Comparison of ENCODE assay signal across 8 cellular contexts in the genomic region with DNA sequence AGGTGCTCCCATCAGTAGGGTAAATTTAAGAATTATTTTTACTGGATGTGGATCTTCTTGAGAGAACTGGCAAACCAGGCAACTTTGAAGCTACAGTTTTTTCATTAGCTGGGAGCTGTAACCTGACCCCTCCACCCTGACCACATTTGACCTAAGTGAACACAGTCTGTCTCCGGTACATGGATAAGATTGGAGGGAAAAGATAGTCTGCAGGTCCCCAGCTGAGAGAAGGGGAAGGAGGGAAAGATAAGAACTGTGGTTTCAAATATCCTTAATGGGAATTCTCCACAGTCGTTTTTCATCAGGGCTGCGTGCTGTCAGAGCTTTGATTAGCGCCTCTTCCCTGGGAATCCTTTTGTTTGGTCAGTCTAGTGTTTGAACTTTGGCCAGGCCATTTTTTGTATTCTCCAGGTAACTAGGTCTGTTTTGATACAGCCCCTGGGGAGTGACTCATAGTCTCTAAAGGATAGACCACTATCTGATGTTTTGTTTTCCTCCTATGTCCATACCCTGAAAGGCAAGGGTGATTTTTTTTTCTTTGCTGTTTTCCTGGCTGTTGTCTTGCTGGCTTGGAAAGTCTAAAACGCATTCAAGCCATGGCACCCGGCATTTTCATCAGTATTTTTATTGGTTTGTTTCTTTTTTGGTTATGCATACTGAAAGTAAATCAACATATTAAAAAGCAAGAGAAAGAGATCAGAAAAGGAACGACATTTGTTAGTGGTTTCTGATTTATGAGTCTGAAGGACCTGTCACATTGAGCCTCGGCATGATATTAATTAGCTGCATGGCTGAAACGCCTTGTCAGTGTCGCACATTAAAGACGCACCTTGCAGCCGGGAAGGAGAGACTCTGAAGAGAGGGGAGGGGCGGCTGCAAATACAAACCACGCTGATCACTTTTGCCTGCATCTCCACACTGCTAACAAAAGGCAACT.
DNase-seq lines count a peak whose midpoint lies in the region; ATAC-seq and TF ChIP-seq lines count a peak whose summit lies in the region.

No MANE protein-coding gene starts in this region.

- no peak for TF ChIP-seq POLR2A in lower leg skin (IDR thresholded peaks at IDR 0.05)

- DNase-seq in DMS79 (lab: John Stamatoyannopoulos, UW) (peak; percentile 9), NCI-H1092 (lab: John Stamatoyannopoulos, UW) (peak; percentile 23), SW480 (ENCODE audit: low spot score) (peak; percentile 89), kidney glomerular epithelial cell (lab: John Stamatoyannopoulos, UW) (peak; percentile 79), lower leg skin (ENCODE audit: low spot score in 2 of 2) (no peak), AG08395 (ENCODE audit: low spot score) (no peak)
- no peak for DNase-seq in stimulated activated CD8-positive, alpha-beta memory T cell treated with anti-CD3 and anti-CD28 coated beads, Interleukin-4, amount 100 ng/mL, for 48 hours

- intact Hi-C loops in lower leg skin (cut with DNase I; ENCODE audit: low total_unique reads): no loop called here

- H3K4me3 ChIP-seq in lower leg skin (ENCODE audit: low read depth, poor library complexity, severe bottlenecking): no peak overlapping the region

- peak in 1 of 3 donors; percentile 10 for TF ChIP-seq CTCF in lower leg skin (IDR thresholded peaks at IDR 0.05)

- ATAC-seq in HG03045 (IDR thresholded peaks at IDR 0.05; ENCODE audit: unreplicated experiment): no peak

- WGBS in lower leg skin, 2 donors: 19 to 30% methylated on average over 14 of the region's 14 CpGs

Comparison
In these comparisons a context has a peak if more than half of its experiments do, and no peak if none do; other contexts are left out.
1. DNase-seq: peak in DMS79 (single experiment), NCI-H1092 (single experiment), SW480 (single experiment) and kidney glomerular epithelial cell (single experiment); none in stimulated activated CD8-positive, alpha-beta memory T cell treated with anti-CD3 and anti-CD28 coated beads, Interleukin-4, amount 100 ng/mL, for 48 hours (single experiment), lower leg skin (0 of 2) and AG08395 (single experiment).